8 cellular contexts compared by ENCODE assay signal in genomic region chr18:50281295-50281971, GRCh38. TPM values are rescaled to one million over a fixed set of nuclear protein-coding genes. Genes with fewer than 3 reads are reported as not detected.
DNase-seq lines count a peak whose midpoint lies in the region; TF ChIP-seq lines count a peak whose summit lies in the region.

Gene MBD1 (minus strand): TSS chr18:50281523. CDS start chr18:50279992, 1,531 bp downstream.

- no peaks in the 10 kb centered on the region for H3K9me3 Mint-ChIP-seq in activated naive CD4-positive, alpha-beta T cell treated with anti-CD3 and anti-CD28 coated beads for 36 hours

- intact Hi-C loops in activated naive CD4-positive, alpha-beta T cell treated with anti-CD3 and anti-CD28 coated beads for 36 hours (cut with micrococcal nuclease) = loop anchor here (1.0 to 10.0 kb wide), 5 partner anchors 15 to 1347 kb away; partner anchors contain the start of genes CFAP53 and MEX3C

- H3K9me3 ChIP-seq in neuronal stem cell (replicated peaks in 1 of 2; ENCODE audit: control insufficient read depth in 2 of 2, insufficient read depth in 1 of 2, low read depth in 1 of 2, low read length in 2 of 2) = peaks cover 0 to 6% of the 10 kb centered on the region in 2 donors

- H2AFZ ChIP-seq in neuronal stem cell (ENCODE audit: low read length) = peak within 1 kb of the TSS; percentile 93

- H3K27ac Mint-ChIP-seq in activated naive CD4-positive, alpha-beta T cell treated with anti-CD3 and anti-CD28 coated beads for 36 hours = peak within 1 kb of the TSS; percentile 84

- H3K4me3 Mint-ChIP-seq in activated naive CD4-positive, alpha-beta T cell treated with anti-CD3 and anti-CD28 coated beads for 36 hours = peak within 1 kb of the TSS; percentile 97

- H3K4ac ChIP-seq in neuronal stem cell (ENCODE audit: low read length) = peak within 1 kb of the TSS; percentile 76

- peak; percentile 97 for DNase-seq in GM04504 (ENCODE audit: low read depth)
- DNase-seq in HFF-Myc (ENCODE audit: extremely low read depth, low read depth) = peak; percentile 90
- peak; percentile 99 for DNase-seq in NAMALWA (ENCODE audit: low spot score)
- peak; percentile 96 for DNase-seq in SK-N-DZ (ENCODE audit: low spot score)
- peak; percentile 96 for DNase-seq in activated naive CD4-positive, alpha-beta T cell treated with anti-CD3 and anti-CD28 coated beads for 36 hours
- DNase-seq in foreskin melanocyte = peak; percentile 95
- DNase-seq in neuronal stem cell (ENCODE audit: low spot score) = peak; percentile 97

- H3K36me3 Mint-ChIP-seq in activated naive CD4-positive, alpha-beta T cell treated with anti-CD3 and anti-CD28 coated beads for 36 hours (ENCODE audit: low read depth) = peaks cover 49% of the 10 kb centered on the region

- H3K4me1 Mint-ChIP-seq in activated naive CD4-positive, alpha-beta T cell treated with anti-CD3 and anti-CD28 coated beads for 36 hours (ENCODE audit: low read depth) = peaks cover 36% of the 10 kb centered on the region

- H3K27me3 ChIP-seq in neuronal stem cell (ENCODE audit: control insufficient read depth in 3 of 3, insufficient read depth in 3 of 3, low read depth in 1 of 3, low read length in 3 of 3) = no peaks in the 10 kb centered on the region

- peak within 1 kb of the TSS; percentile 100 for H2AK5ac ChIP-seq in neuronal stem cell (ENCODE audit: low read depth, low read length)

- peak within 1 kb of the TSS; percentile 94 for H2BK15ac ChIP-seq in neuronal stem cell (ENCODE audit: low read length)

- WGBS in neuronal stem cell (ENCODE audit: extremely low coverage in 2 of 2, insufficient read length in 2 of 2, insufficient replicate concordance in 1 of 2), 2 donors = no CpG with 5 or more reads among the region's 63 CpGs

- peak within 1 kb of the TSS; percentile 99 for H2BK5ac ChIP-seq in neuronal stem cell (ENCODE audit: low read length)

- H3K27ac ChIP-seq in neuronal stem cell (replicated peaks; ENCODE audit: low read length) = peak within 1 kb of the TSS; percentile 100

- TF ChIP-seq CTCF in HFF-Myc (IDR thresholded peaks at IDR 0.05; ENCODE audit: low read depth, low read length, missing control alignments) (peak; percentile 17), subcutaneous adipose tissue (IDR thresholded peaks at IDR 0.05; ENCODE audit: low read depth) (no peak)

- peaks cover 45 to 83% of the 10 kb centered on the region in 2 donors for H3K36me3 ChIP-seq in neuronal stem cell (replicated peaks in 1 of 2; ENCODE audit: control insufficient read depth in 2 of 2, insufficient read depth in 2 of 2, low read length in 2 of 2)

- H3K4me3 ChIP-seq in HFF-Myc (replicated peaks; ENCODE audit: low read depth, low read length) (peak within 1 kb of the TSS; percentile 94), neuronal stem cell (ENCODE audit: low read length in 2 of 2) (peak within 1 kb of the TSS; percentile 90 to 99)

- peaks cover 3 to 14% of the 10 kb centered on the region in 2 donors for H3K4me1 ChIP-seq in neuronal stem cell (ENCODE audit: control insufficient read depth in 2 of 2, insufficient read depth in 1 of 2, low read depth in 1 of 2, low read length in 2 of 2)

- H3K79me1 ChIP-seq in neuronal stem cell (ENCODE audit: low read depth, low read length) = peaks cover 20% of the 10 kb centered on the region

- peak within 1 kb of the TSS; percentile 99 for H3K9ac ChIP-seq in neuronal stem cell (ENCODE audit: low read depth, low read length, poor library complexity)

- peak within 1 kb of the TSS; percentile 96 for H4K8ac ChIP-seq in neuronal stem cell (ENCODE audit: low read depth, low read length)

- H3K18ac ChIP-seq in neuronal stem cell (ENCODE audit: low read length) = peak within 1 kb of the TSS; percentile 100

- H2BK12ac ChIP-seq in neuronal stem cell (ENCODE audit: low read length) = peak within 1 kb of the TSS; percentile 84

- H3K23ac ChIP-seq in neuronal stem cell (ENCODE audit: low read depth, low read length, poor library complexity) = peak within 1 kb of the TSS; percentile 96

- H3K27me3 Mint-ChIP-seq in activated naive CD4-positive, alpha-beta T cell treated with anti-CD3 and anti-CD28 coated beads for 36 hours (ENCODE audit: low read depth) = no peaks in the 10 kb centered on the region

- peak within 1 kb of the TSS; percentile 99 for H3K14ac ChIP-seq in neuronal stem cell (ENCODE audit: low read length)

- H2BK120ac ChIP-seq in neuronal stem cell (ENCODE audit: low read depth, low read length) = peak within 1 kb of the TSS; percentile 87

- CTCF ChIA-PET in activated naive CD4-positive, alpha-beta T cell treated with anti-CD3 and anti-CD28 coated beads for 36 hours (lab: Charles Lee) = interaction anchor here (1.3 to 1.5 kb wide), 4 partner anchors 10 to 76 kb away, joined by 5 to 9 read pairs (median 6); partner anchors contain the start of gene CFAP53

- H4K91ac ChIP-seq in neuronal stem cell (ENCODE audit: low read depth, low read length, poor library complexity) = peak within 1 kb of the TSS; percentile 99

- peak within 1 kb of the TSS; percentile 97 for H3K4me2 ChIP-seq in neuronal stem cell (ENCODE audit: insufficient read depth, low read length, poor library complexity, severe bottlenecking)

RNA-seq across cellular contexts. Expression of gene MBD1, which starts in this region (rescaled TPM):
- polyA plus RNA-seq in SK-N-DZ (2014; cell fraction: cytosol; rRNA removed) = 37.6 and 48.4 TPM in 2 replicates
- 129 TPM in 2 replicates for polyA plus RNA-seq in SK-N-DZ (2014; cell fraction: nucleus; rRNA removed)
- 10 to 100 TPM; 66.4 to 69.0 TPM for total RNA-seq in activated naive CD4-positive, alpha-beta T cell treated with anti-CD3 and anti-CD28 coated beads for 36 hours
- 33.7 TPM for polyA plus RNA-seq in neuronal stem cell (2013, experiment 1 of 2)
- 32.5 TPM for polyA plus RNA-seq in neuronal stem cell (2013, experiment 2 of 2)
- 10 to 100 TPM; 42.6 to 71.0 (median 49.7) TPM for total RNA-seq in subcutaneous adipose tissue

Comparison
In these comparisons a context has a peak if more than half of its experiments do, and no peak if none do; other contexts are left out.
1. Peak in every context shown above with its lines: DNase-seq, H3K4me3 ChIP-seq and H3K27ac ChIP-seq.